Comparison of ENCODE assay signal across 8 cellular contexts in the genomic region with DNA sequence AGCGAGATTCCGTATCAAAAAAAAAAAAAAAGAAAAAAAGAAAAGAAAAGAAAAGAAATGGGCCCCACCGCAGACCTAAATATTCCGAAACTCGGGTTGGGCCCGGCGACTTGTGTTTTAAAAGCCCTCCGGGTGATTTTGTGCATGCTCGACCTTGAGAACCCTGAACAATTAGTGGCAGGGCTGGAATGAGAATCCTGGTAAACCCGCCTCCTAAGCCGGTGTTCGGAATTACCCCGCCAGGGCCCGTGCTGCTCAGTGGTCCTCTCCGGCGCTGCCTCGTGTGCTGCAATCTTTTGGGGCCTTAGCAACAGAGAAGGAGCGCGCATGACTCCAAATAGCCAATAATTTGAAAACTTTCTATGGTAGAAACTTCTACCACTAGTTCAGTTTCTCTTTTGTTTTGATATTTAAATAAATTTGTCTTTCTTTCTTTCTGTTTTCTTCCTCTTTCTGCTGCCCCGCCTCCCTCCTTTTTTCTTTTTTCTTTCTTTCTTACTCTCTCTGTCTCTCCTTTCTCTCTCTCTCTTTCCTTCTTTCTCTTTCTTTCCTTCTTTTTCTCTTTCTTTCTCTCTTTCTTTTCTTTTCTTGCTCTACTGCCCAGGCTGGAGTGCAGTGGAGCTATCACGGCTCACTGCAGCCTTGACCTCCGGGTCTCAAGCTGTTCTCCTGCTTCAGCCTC. TPM values are rescaled to one million over a fixed set of nuclear protein-coding genes. Genes with fewer than 3 reads are reported as not detected.
DNase-seq lines count a peak whose midpoint lies in the region; ATAC-seq and TF ChIP-seq lines count a peak whose summit lies in the region.

No MANE protein-coding gene starts in this region.

- H3K27me3 Mint-ChIP-seq in HFFc6 (ENCODE audit: insufficient read depth) (no peaks in the 10 kb centered on the region; the same call in 1 of the 2 replicates), glutamatergic neuron (ENCODE audit: unreplicated experiment) (peaks cover 7% of the 10 kb centered on the region)
- no peaks in the 10 kb centered on the region for H3K27me3 Mint-ChIP-seq in stimulated activated naive B cell treated with anti-CD40 and anti-IgM and Interleukin-4, amounts not matched to agents 10 μg/mL and 1 μg/mL and 100 μg/mL, for 72 hours

- in situ Hi-C loops in ACHN (cut with HindIII; ENCODE audit: low pct_ligation_motif_present, low pct_unique_long_range_greater_than_20kb, low sequenced_read_pairs): no loop called here

- no peaks in the 10 kb centered on the region for H3K9me3 Mint-ChIP-seq in HFFc6
- H3K9me3 Mint-ChIP-seq in glutamatergic neuron (ENCODE audit: unreplicated experiment): no peaks in the 10 kb centered on the region
- H3K9me3 Mint-ChIP-seq in stimulated activated naive B cell treated with anti-CD40 and anti-IgM and Interleukin-4, amounts not matched to agents 10 μg/mL and 1 μg/mL and 100 μg/mL, for 72 hours: no peaks in the 10 kb centered on the region

- peaks cover 84% of the 10 kb centered on the region for H3K4me1 Mint-ChIP-seq in HFFc6 (ENCODE audit: low read depth)
- H3K4me1 Mint-ChIP-seq in glutamatergic neuron (ENCODE audit: low read depth, unreplicated experiment): no peaks in the 10 kb centered on the region
- H3K4me1 Mint-ChIP-seq in stimulated activated naive B cell treated with anti-CD40 and anti-IgM and Interleukin-4, amounts not matched to agents 10 μg/mL and 1 μg/mL and 100 μg/mL, for 72 hours: peaks cover 62 to 77% of the 10 kb centered on the region in 2 donors

- H3K27ac Mint-ChIP-seq in HFFc6 (peak overlapping the region; percentile 99), glutamatergic neuron (ENCODE audit: unreplicated experiment) (no peak overlapping the region)
- H3K27ac Mint-ChIP-seq in stimulated activated naive B cell treated with anti-CD40 and anti-IgM and Interleukin-4, amounts not matched to agents 10 μg/mL and 1 μg/mL and 100 μg/mL, for 72 hours: peak overlapping the region; percentile 93

- peak; percentile 16 to 32 for ATAC-seq in stimulated activated naive B cell treated with anti-CD40 and anti-IgM and Interleukin-4, amounts not matched to agents 10 μg/mL and 1 μg/mL and 100 μg/mL, for 72 hours (replicated peaks)
- ATAC-seq in GM21529 (IDR thresholded peaks at IDR 0.05; ENCODE audit: unreplicated experiment): no peak

- DNase-seq in GM12865 (ENCODE audit: low read depth): peak; percentile 91
- peak; percentile 49 for DNase-seq in HFFc6
- DNase-seq in activated CD8-positive, alpha-beta memory T cell treated with anti-CD3 and anti-CD28 coated beads for 24 hours: peak; percentile 67
- no peak for DNase-seq in glutamatergic neuron
- DNase-seq in stimulated activated naive B cell treated with anti-CD40 and anti-IgM and Interleukin-4, amounts not matched to agents 10 μg/mL and 1 μg/mL and 100 μg/mL, for 72 hours: no peak
- DNase-seq in NCI-H1930 (lab: John Stamatoyannopoulos, UW): no peak
- no peak for DNase-seq in ACHN

- H3K4me3 ChIP-seq in GM12865 (ENCODE audit: low read depth, low read length): peak overlapping the region; percentile 86

- peak overlapping the region; percentile 88 for H3K4me3 Mint-ChIP-seq in HFFc6
- H3K4me3 Mint-ChIP-seq in glutamatergic neuron (ENCODE audit: unreplicated experiment): peak overlapping the region; percentile 77
- peak overlapping the region; percentile 90 to 99 for H3K4me3 Mint-ChIP-seq in stimulated activated naive B cell treated with anti-CD40 and anti-IgM and Interleukin-4, amounts not matched to agents 10 μg/mL and 1 μg/mL and 100 μg/mL, for 72 hours

- TF ChIP-seq CTCF in GM12865 (IDR thresholded peaks at IDR 0.05; ENCODE audit: insufficient read depth, low read depth, low read length, missing control alignments) (no peak), HFFc6 (IDR thresholded peaks at IDR 0.05) (no peak; the same call in 1 of the 2 replicates), glutamatergic neuron (IDR thresholded peaks at IDR 0.05; ENCODE audit: partially characterized antibody, unreplicated experiment) (no peak)

- H3K36me3 Mint-ChIP-seq in HFFc6 (ENCODE audit: low read depth): peaks cover 4% of the 10 kb centered on the region; the same call in 1 of the 2 replicates
- no peaks in the 10 kb centered on the region for H3K36me3 Mint-ChIP-seq in glutamatergic neuron (ENCODE audit: unreplicated experiment)
- H3K36me3 Mint-ChIP-seq in stimulated activated naive B cell treated with anti-CD40 and anti-IgM and Interleukin-4, amounts not matched to agents 10 μg/mL and 1 μg/mL and 100 μg/mL, for 72 hours: peaks cover 11 to 20% of the 10 kb centered on the region in 2 donors

RNA-seq across cellular contexts. Expression of a gene that starts 1.5 kb away (rescaled TPM):
- total RNA-seq in HFFc6 (2021; fragmentation: NEBNext Ultra II Directional; extraction: Animal tissue kit (Norgen Biotek cat#: 25700)): 10 to 100 TPM; 68.2 to 93.9 (median 71.7) TPM
- 0.39 TPM for total RNA-seq in glutamatergic neuron (ENCODE audit: unreplicated experiment)

RNA-seq across cellular contexts. Expression of a gene that starts 31.9 kb away (rescaled TPM):
- 10 to 100 TPM; 10.2 to 21.9 (median 14.4) TPM for total RNA-seq in HFFc6 (2021; fragmentation: NEBNext Ultra II Directional; extraction: Animal tissue kit (Norgen Biotek cat#: 25700))
- 80.0 TPM for total RNA-seq in glutamatergic neuron (ENCODE audit: unreplicated experiment)

RNA-seq across cellular contexts. Expression of a gene that starts 46.2 kb away (rescaled TPM):
- not detected for total RNA-seq in HFFc6 (2021; fragmentation: NEBNext Ultra II Directional; extraction: Animal tissue kit (Norgen Biotek cat#: 25700))
- total RNA-seq in glutamatergic neuron (ENCODE audit: unreplicated experiment): not detected

Comparison
In these comparisons a context has a peak if more than half of its experiments do, and no peak if none do; other contexts are left out.
1. DNase-seq: peak in GM12865 (single experiment), HFFc6 (single experiment) and activated CD8-positive, alpha-beta memory T cell treated with anti-CD3 and anti-CD28 coated beads for 24 hours (single experiment); none in glutamatergic neuron (single experiment), stimulated activated naive B cell treated with anti-CD40 and anti-IgM and Interleukin-4, amounts not matched to agents 10 μg/mL and 1 μg/mL and 100 μg/mL, for 72 hours (single experiment), NCI-H1930 (0 of 2) and ACHN (single experiment).
2. RNA of a gene that starts 1.5 kb away (total RNA-seq): 68.2 to 93.9 TPM in HFFc6; 0.39 TPM in glutamatergic neuron (single experiment); every median in the first group is over 10 times any median in the second.
3. Peak in every context shown above with its lines, with median percentiles within 50 percentile points of each other: H3K4me3 Mint-ChIP-seq.